In the genomic region with DNA sequence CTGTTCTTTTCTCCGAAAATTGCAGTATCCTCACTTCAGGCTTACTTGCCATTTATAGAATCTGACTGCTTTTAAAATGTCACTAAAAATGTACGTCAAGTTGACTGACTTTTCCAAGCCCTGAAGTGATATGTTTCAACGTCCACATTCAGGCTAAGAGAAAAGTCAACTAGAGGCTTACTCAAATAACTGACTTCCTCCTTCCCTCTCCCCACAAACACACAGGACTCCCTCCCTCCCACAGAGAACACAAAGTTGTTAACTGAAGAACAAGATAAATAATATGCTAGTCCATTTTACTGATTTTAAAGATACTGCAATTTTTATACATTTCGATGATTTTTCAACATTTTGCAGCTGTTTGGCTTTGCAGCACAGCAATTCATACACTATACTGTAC, we compare ENCODE assay signal across 17 cellular contexts. TPM values are rescaled to one million over a fixed set of nuclear protein-coding genes. Genes with fewer than 3 reads are reported as not detected.
A peak's percentile ranks its signal among the peaks of the same experiment; 100 is the strongest.
DNase-seq lines count a peak whose midpoint lies in the region; ATAC-seq and TF ChIP-seq lines count a peak whose summit lies in the region.
"Had no signal": no experiment of that assay in that cellular context is flagged by ENCODE, and none has a peak within 500 bp of the region (broad histone marks: within the 10 kb centered on the region; RNA-seq: fewer than 3 reads in every experiment).

No MANE protein-coding gene starts in this region.

- H3K36me3 Mint-ChIP-seq in CD8-positive, alpha-beta T cell: peaks cover 69% of the 10 kb centered on the region
- H3K36me3 Mint-ChIP-seq in T-cell: peaks cover 44% of the 10 kb centered on the region

- H3K27me3 Mint-ChIP-seq in CD8-positive, alpha-beta T cell (ENCODE audit: low read depth): no peaks in the 10 kb centered on the region
- no peaks in the 10 kb centered on the region for H3K27me3 Mint-ChIP-seq in T-cell

- no peak overlapping the region for H3K4me3 ChIP-seq in CD8-positive, alpha-beta T cell (ENCODE audit: low read depth, low read length)
- H3K4me3 ChIP-seq in left lung (no peak overlapping the region), dorsolateral prefrontal cortex (no peak overlapping the region)
- H3K4me3 ChIP-seq: heart right ventricle had no signal

- H3K4me1 ChIP-seq in CD8-positive, alpha-beta T cell (ENCODE audit: insufficient read depth, low read length): no peaks in the 10 kb centered on the region
- H3K4me1 ChIP-seq in left lung: peaks cover 5% of the 10 kb centered on the region in 2 donors

- POLR2A ChIA-PET in CD8-positive, alpha-beta T cell (lab: Charles Lee): interaction anchor here (0.6 kb wide), 1 partner anchor 21 kb away, joined by 3 read pairs; no protein-coding TSS in a partner anchor
- POLR2A ChIA-PET in T-cell (lab: Charles Lee): interaction anchor here (0.6 to 0.9 kb wide), 2 partner anchors 26 to 31 kb away, joined by 3 read pairs; no protein-coding TSS in a partner anchor

- H3K36me3 ChIP-seq in CD8-positive, alpha-beta T cell (ENCODE audit: insufficient read depth, low read length): peaks cover 35% of the 10 kb centered on the region
- H3K36me3 ChIP-seq in left lung: peaks cover 0 to 56% of the 10 kb centered on the region in 2 donors

- no peaks in the 10 kb centered on the region for H3K9me3 ChIP-seq in CD8-positive, alpha-beta T cell (ENCODE audit: low read length)
- no peaks in the 10 kb centered on the region for H3K9me3 ChIP-seq in left lung
- H3K9me3 ChIP-seq: heart right ventricle had no signal

- H3K27me3 ChIP-seq in CD8-positive, alpha-beta T cell (ENCODE audit: insufficient read depth, low read length): no peaks in the 10 kb centered on the region
- H3K27me3 ChIP-seq in left lung (no peaks in the 10 kb centered on the region), dorsolateral prefrontal cortex (no peaks in the 10 kb centered on the region)
- H3K27me3 ChIP-seq: heart right ventricle had no signal

- no peak overlapping the region for H3K4me3 Mint-ChIP-seq in CD8-positive, alpha-beta T cell
- H3K4me3 Mint-ChIP-seq in T-cell: no peak overlapping the region
- H3K4me3 Mint-ChIP-seq: H9 had no signal

- ATAC-seq in CD8-positive, alpha-beta T cell: no peak
- ATAC-seq in T-cell (replicated peaks in 1 of 4) (no peak), left lung (peak; percentile 82), GM18907 (IDR thresholded peaks at IDR 0.05; ENCODE audit: unreplicated experiment) (no peak)
- ATAC-seq: heart right ventricle had no signal

- TF ChIP-seq CTCF in CD8-positive, alpha-beta T cell (IDR thresholded peaks at IDR 0.05): no peak
- no peak for TF ChIP-seq CTCF in left lung (IDR thresholded peaks at IDR 0.05)
- TF ChIP-seq CTCF in dorsolateral prefrontal cortex (IDR thresholded peaks at IDR 0.05 in 54 of 56, conservative IDR thresholded peaks at IDR 0.05 in 2 of 56; ENCODE audit: low read depth in 1 of 56, partially characterized antibody in 56 of 56): no peak

- DNase-seq in AML-193 (lab: John Stamatoyannopoulos, UW) (peak; percentile 4 to 18), T-cell (no peak), left lung (no peak), hippocampal formation (lab: John Stamatoyannopoulos, UW) (no peak), dorsolateral prefrontal cortex (no peak)
- no peak for DNase-seq in CD8-positive, alpha-beta T cell
- DNase-seq: activated CD8-positive, alpha-beta memory T cell treated with anti-CD3 and anti-CD28 coated beads for 24 hours; activated gamma-delta T cell treated with Interleukin-2 at 50 U/mL for 16 hours; effector CD8-positive, alpha-beta T cell; H9; heart right ventricle; kidney; NCI-H1930; NCI-H510A treated with DMSO at 0.1 percent for 48 hours; stimulated activated CD4-positive, alpha-beta T cell treated with anti-CD3 and anti-CD28 coated beads, Interleukin-2, amount 100 ng/mL, for 48 hours had no signal

- intact Hi-C loops in CD8-positive, alpha-beta T cell (cut with DNase I, micrococcal nuclease): no loop called here
- intact Hi-C loops in left lung (cut with DNase I) (no loop called here), dorsolateral prefrontal cortex (cut with DNase I) (no loop called here)

- no peaks in the 10 kb centered on the region for H3K9me3 Mint-ChIP-seq in CD8-positive, alpha-beta T cell
- no peaks in the 10 kb centered on the region for H3K9me3 Mint-ChIP-seq in T-cell
- H3K9me3 Mint-ChIP-seq: H9 had no signal

- peak overlapping the region; percentile 65 for H3K27ac Mint-ChIP-seq in CD8-positive, alpha-beta T cell
- peak overlapping the region; percentile 7 to 44 for H3K27ac Mint-ChIP-seq in T-cell

- H3K27ac ChIP-seq in CD8-positive, alpha-beta T cell (ENCODE audit: low read depth, low read length): no peak overlapping the region
- peak overlapping the region in 1 of 2 donors; percentile 41 for H3K27ac ChIP-seq in left lung
- peak overlapping the region in 11 of 59 donors; percentile 9 to 45 (median 21) for H3K27ac ChIP-seq in dorsolateral prefrontal cortex
- H3K27ac ChIP-seq: heart right ventricle had no signal

- H3K4me1 Mint-ChIP-seq in CD8-positive, alpha-beta T cell (ENCODE audit: low read depth): peaks cover 21% of the 10 kb centered on the region
- H3K4me1 Mint-ChIP-seq in T-cell: peaks cover 7 to 27% (median 11%) of the 10 kb centered on the region in 3 donors
- H3K4me1 Mint-ChIP-seq: H9 had no signal

- CTCF ChIA-PET in CD8-positive, alpha-beta T cell (lab: Charles Lee): no interaction called here
- CTCF ChIA-PET in T-cell (lab: Charles Lee): interaction anchor here in 1 of 2 donors (0.8 to 2.3 kb wide), 2 partner anchors 9 to 26 kb away, joined by 3 to 5 read pairs; no protein-coding TSS in a partner anchor

RNA-seq across cellular contexts. Expression of gene CDKL2, which starts 13.8 kb away (rescaled TPM):
- 1 to 10 TPM in 1 of 2 experiments, under 1 TPM in 1; 0.89 to 1.4 TPM for total RNA-seq in CD8-positive, alpha-beta T cell
- 1 to 10 TPM in 1 of 5 donors, under 1 TPM in 4; 0.26 to 1.9 (median 0.79) TPM for total RNA-seq in T-cell
- 10 to 100 TPM; 12.5 to 22.6 TPM for total RNA-seq in left lung
- total RNA-seq in dorsolateral prefrontal cortex: 10 to 100 TPM; 11.4 to 42.6 (median 28.4) TPM
- total RNA-seq: HT-29 had no signal

RNA-seq across cellular contexts. Expression of gene G3BP2, which starts 29.1 kb away (rescaled TPM):
- 100 to 1,000 TPM; 410 TPM for total RNA-seq in CD8-positive, alpha-beta T cell
- 100 to 1,000 TPM; 135 to 316 (median 141) TPM for total RNA-seq in T-cell
- total RNA-seq in left lung: 100 to 1,000 TPM; 105 to 119 TPM
- 100 to 1,000 TPM; 105 to 375 (median 251) TPM for total RNA-seq in dorsolateral prefrontal cortex

Comparison
In these comparisons a context has a peak if more than half of its experiments do, and no peak if none do; other contexts are left out.
1. DNase-seq: peak in AML-193 (2 of 2); none in CD8-positive, alpha-beta T cell (0 of 7), T-cell (0 of 34), left lung (0 of 2), hippocampal formation (0 of 2) and dorsolateral prefrontal cortex (0 of 10).
2. RNA of gene CDKL2, which starts 13.8 kb away (total RNA-seq): 11.4 to 42.6 TPM in dorsolateral prefrontal cortex and 12.5 to 22.6 TPM in left lung; 0.89 to 1.4 TPM in CD8-positive, alpha-beta T cell and 0.26 to 1.9 TPM in T-cell; every median in the first group is over 4 times any median in the second.